9 cellular contexts compared by ENCODE assay signal in genomic region chr10:84008878-84009277, GRCh38.
A peak's percentile ranks its signal among the peaks of the same experiment; 100 is the strongest.
DNase-seq lines count a peak whose midpoint lies in the region; ATAC-seq and TF ChIP-seq lines count a peak whose summit lies in the region.
"Had no signal": no experiment of that assay in that cellular context is flagged by ENCODE, and none has a peak within 500 bp of the region (broad histone marks: within the 10 kb centered on the region; RNA-seq: fewer than 3 reads in every experiment).

No MANE protein-coding gene starts in this region.

- no peaks in the 10 kb centered on the region for H3K9me3 ChIP-seq in iPS DF 6.9 (ENCODE audit: control insufficient read depth, insufficient read depth, low read length)
- H3K9me3 ChIP-seq: vagina had no signal

- H3K27me3 Mint-ChIP-seq in CD14-positive monocyte (ENCODE audit: low read depth in 3 of 3), result peaks cover 0 to 14% (median 2%) of the 10 kb centered on the region in 3 donors
- H3K27me3 Mint-ChIP-seq in stimulated activated memory B cell treated with anti-CD40 and anti-IgM and Interleukin-4, amounts not matched to agents 10 μg/mL and 1 μg/mL and 100 μg/mL, for 72 hours, result peaks cover 33% of the 10 kb centered on the region

- no peaks in the 10 kb centered on the region for H3K36me3 ChIP-seq in iPS DF 6.9 (ENCODE audit: control insufficient read depth, insufficient read depth, low read length)
- H3K36me3 ChIP-seq: vagina had no signal

- DNase-seq in CD14-positive monocyte (ENCODE audit: low spot score) (no peak), HL-60 (ENCODE audit: low read depth in 1 of 2, low spot score in 1 of 2) (peak; percentile 25 to 54), iPS DF 6.9 (ENCODE audit: low read depth, low spot score) (peak; percentile 27), inferior parietal cortex (ENCODE audit: extremely low spot score) (no peak)
- DNase-seq in activated CD4-positive, alpha-beta T cell treated with anti-CD3 and anti-CD28 coated beads, Interleukin-2, amount 50 U/mL, for 48 hours, result peak; percentile 54 to 59

- ATAC-seq in GM18519 (IDR thresholded peaks at IDR 0.05; ENCODE audit: low FRiP score, unreplicated experiment), result peak; percentile 45
- ATAC-seq in stimulated activated memory B cell treated with anti-CD40 and anti-IgM and Interleukin-4, amounts not matched to agents 10 μg/mL and 1 μg/mL and 100 μg/mL, for 72 hours, result no peak
- no peak for ATAC-seq in HG02588 (IDR thresholded peaks at IDR 0.05; ENCODE audit: unreplicated experiment)

- TF ChIP-seq CTCF in CD14-positive monocyte (IDR thresholded peaks at IDR 0.05), result peak; percentile 87
- peak; percentile 49 for TF ChIP-seq CTCF in HL-60 (IDR thresholded peaks at IDR 0.05; ENCODE audit: insufficient read depth, low read length)

- no peaks in the 10 kb centered on the region for H3K4me1 ChIP-seq in iPS DF 6.9 (ENCODE audit: control insufficient read depth, insufficient read depth, low read length)
- H3K4me1 ChIP-seq: vagina had no signal

- H3K9me3 Mint-ChIP-seq in CD14-positive monocyte, result peaks cover 0 to 5% (median 0%) of the 10 kb centered on the region in 7 donors
- no peaks in the 10 kb centered on the region for H3K9me3 Mint-ChIP-seq in stimulated activated memory B cell treated with anti-CD40 and anti-IgM and Interleukin-4, amounts not matched to agents 10 μg/mL and 1 μg/mL and 100 μg/mL, for 72 hours

- WGBS in iPS DF 6.9 (ENCODE audit: insufficient coverage, insufficient read length), result no CpG with 5 or more reads among the region's 3 CpGs

- H3K27ac ChIP-seq in HL-60 (replicated peaks), result no peak overlapping the region
- no peak overlapping the region for H3K27ac ChIP-seq in iPS DF 6.9 (ENCODE audit: low read length)
- H3K27ac ChIP-seq: vagina had no signal

- no peak overlapping the region for H3K27ac Mint-ChIP-seq in CD14-positive monocyte
- no peak overlapping the region for H3K27ac Mint-ChIP-seq in stimulated activated memory B cell treated with anti-CD40 and anti-IgM and Interleukin-4, amounts not matched to agents 10 μg/mL and 1 μg/mL and 100 μg/mL, for 72 hours

- intact Hi-C loops in CD14-positive monocyte (cut with micrococcal nuclease), result no loop called here

- H3K4me1 Mint-ChIP-seq in CD14-positive monocyte, result no peaks in the 10 kb centered on the region
- H3K4me1 Mint-ChIP-seq in stimulated activated memory B cell treated with anti-CD40 and anti-IgM and Interleukin-4, amounts not matched to agents 10 μg/mL and 1 μg/mL and 100 μg/mL, for 72 hours, result peaks cover 6% of the 10 kb centered on the region

- H3K27me3 ChIP-seq in HL-60 (ENCODE audit: insufficient read depth, poor library complexity, severe bottlenecking) (no peaks in the 10 kb centered on the region), iPS DF 6.9 (ENCODE audit: control insufficient read depth, insufficient read depth, low read length) (no peaks in the 10 kb centered on the region; the same call in 1 of the 2 replicates)
- H3K27me3 ChIP-seq: vagina had no signal

- H3K4me3 ChIP-seq in HL-60 (replicated peaks; ENCODE audit: insufficient read depth, low read length) (no peak overlapping the region), iPS DF 6.9 (ENCODE audit: low read length) (no peak overlapping the region)
- H3K4me3 ChIP-seq: vagina had no signal

- H3K4me3 Mint-ChIP-seq in CD14-positive monocyte, result no peak overlapping the region
- no peak overlapping the region for H3K4me3 Mint-ChIP-seq in stimulated activated memory B cell treated with anti-CD40 and anti-IgM and Interleukin-4, amounts not matched to agents 10 μg/mL and 1 μg/mL and 100 μg/mL, for 72 hours

- no peaks in the 10 kb centered on the region for H3K36me3 Mint-ChIP-seq in CD14-positive monocyte
- H3K36me3 Mint-ChIP-seq in stimulated activated memory B cell treated with anti-CD40 and anti-IgM and Interleukin-4, amounts not matched to agents 10 μg/mL and 1 μg/mL and 100 μg/mL, for 72 hours, result no peaks in the 10 kb centered on the region

Comparison
In these comparisons a context has a peak if more than half of its experiments do, and no peak if none do; other contexts are left out.
1. DNase-seq: peak in HL-60 (2 of 2), activated CD4-positive, alpha-beta T cell treated with anti-CD3 and anti-CD28 coated beads, Interleukin-2, amount 50 U/mL, for 48 hours (2 of 2) and iPS DF 6.9 (single experiment); none in CD14-positive monocyte (single experiment) and inferior parietal cortex (single experiment).